Comparison of ENCODE assay signal across 6 cellular contexts in the genomic region with DNA sequence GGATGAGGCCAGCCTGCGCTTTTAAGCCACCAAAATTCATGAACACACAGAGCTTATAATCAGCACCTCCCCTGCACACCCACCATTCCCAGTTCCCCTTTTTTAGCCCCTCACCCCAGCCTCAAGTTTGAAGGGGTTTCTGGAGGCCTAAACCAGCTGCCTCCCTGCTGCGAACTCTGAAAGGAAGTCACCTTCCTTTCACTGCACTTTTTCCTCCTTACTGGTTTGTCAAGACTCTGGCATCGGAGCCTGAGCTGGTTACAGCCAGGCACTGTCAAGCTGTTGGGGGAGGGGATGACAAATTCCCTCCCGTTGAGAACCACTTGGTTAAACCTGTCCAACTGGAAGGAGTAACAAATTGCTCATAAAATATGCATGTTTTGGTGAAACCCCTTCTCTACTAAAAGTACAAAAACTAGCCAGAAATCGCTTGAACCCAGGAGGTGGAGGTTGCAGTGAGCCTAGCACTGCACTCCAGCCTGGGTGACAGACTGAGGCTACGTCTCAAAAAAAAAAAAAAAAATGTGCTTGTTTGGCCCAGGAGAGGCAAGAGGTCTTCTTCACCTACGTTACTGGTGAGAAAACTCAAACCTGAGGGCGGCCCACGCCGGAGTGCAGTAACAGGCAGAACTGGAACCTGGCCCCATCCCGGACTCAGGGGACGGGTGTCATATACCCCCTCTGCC. TPM values are rescaled to one million over a fixed set of nuclear protein-coding genes. Genes with fewer than 3 reads are reported as not detected.
DNase-seq lines count a peak whose midpoint lies in the region; ATAC-seq and TF ChIP-seq lines count a peak whose summit lies in the region.

No MANE protein-coding gene starts in this region.

- no peaks in the 10 kb centered on the region for H3K9me3 Mint-ChIP-seq in brain

- ATAC-seq in HG03558 (IDR thresholded peaks at IDR 0.05; ENCODE audit: extremely low read depth, unreplicated experiment) (peak; percentile 12), GM19455 (IDR thresholded peaks at IDR 0.05; ENCODE audit: unreplicated experiment) (no peak)

- peaks cover 2% of the 10 kb centered on the region for H3K9me3 ChIP-seq in neuron (ENCODE audit: low read length)

- no peak for TF ChIP-seq CTCF in GM10248 (IDR thresholded peaks at IDR 0.05; ENCODE audit: control extremely low read depth, extremely low read depth, low read depth, missing control alignments)
- no peak for TF ChIP-seq CTCF in brain (conservative IDR thresholded peaks at IDR 0.05)

- peak; percentile 74 for DNase-seq in GM10248 (ENCODE audit: extremely low spot score)
- DNase-seq in NCI-H128 (lab: John Stamatoyannopoulos, UW; ENCODE audit: unreplicated experiment) = no peak

- H3K36me3 ChIP-seq in neuron (ENCODE audit: insufficient read depth, low read length) = no peaks in the 10 kb centered on the region

- H3K36me3 Mint-ChIP-seq in brain = peaks cover 14% of the 10 kb centered on the region

- H3K4me3 ChIP-seq in neuron (ENCODE audit: low read length) = peak overlapping the region; percentile 37

- peak overlapping the region; percentile 86 for H2AFZ ChIP-seq in neuron (ENCODE audit: low read depth, low read length)

- peak overlapping the region; percentile 78 to 93 (median 83) for H3K4me3 Mint-ChIP-seq in brain

- H3K4me1 Mint-ChIP-seq in brain = peaks cover 38% of the 10 kb centered on the region

- CTCF ChIA-PET in GM10248 (lab: Yijun Ruan, JAX) = interaction anchor here (1.0 to 2.2 kb wide), 3 partner anchors 26 to 41 kb away, joined by 4 to 8 read pairs (median 6); no protein-coding TSS in a partner anchor

- no peaks in the 10 kb centered on the region for H3K27me3 ChIP-seq in neuron (ENCODE audit: insufficient read depth, low read length)

- H3K27me3 Mint-ChIP-seq in brain = peaks cover 3% of the 10 kb centered on the region

- peaks cover 22% of the 10 kb centered on the region for H3K4me1 ChIP-seq in neuron (ENCODE audit: insufficient read depth, low read length)

- POLR2A ChIA-PET in GM10248 (lab: Yijun Ruan, JAX) = interaction anchor here (0.9 to 1.1 kb wide), 2 partner anchors 19 to 572 kb away, joined by 3 to 4 read pairs; a partner anchor contains a TSS

- H3K27ac Mint-ChIP-seq in brain = peak overlapping the region; percentile 74 to 93 (median 91)

RNA-seq across cellular contexts. Expression of a gene that starts 0.7 kb away (rescaled TPM):
- 3.8 TPM for polyA plus RNA-seq in brain (ENCODE audit: insufficient read depth, low read depth, low replicate concordance)

RNA-seq across cellular contexts. Expression of a gene that starts 0.7 kb away (rescaled TPM):
- 105 TPM for polyA plus RNA-seq in brain (ENCODE audit: insufficient read depth, low read depth, low replicate concordance)

RNA-seq across cellular contexts. Expression of a gene that starts 19.2 kb away (rescaled TPM):
- 124 TPM for polyA plus RNA-seq in brain (ENCODE audit: insufficient read depth, low read depth, low replicate concordance)

RNA-seq across cellular contexts. Expression of a gene that starts 36.4 kb away (rescaled TPM):
- polyA plus RNA-seq in brain (ENCODE audit: insufficient read depth, low read depth, low replicate concordance) = 83.7 TPM

RNA-seq across cellular contexts. Expression of a gene that starts 41.1 kb away (rescaled TPM):
- 22.6 TPM for polyA plus RNA-seq in brain (ENCODE audit: insufficient read depth, low read depth, low replicate concordance)
